15 cellular contexts compared by ENCODE assay signal in the genomic region with DNA sequence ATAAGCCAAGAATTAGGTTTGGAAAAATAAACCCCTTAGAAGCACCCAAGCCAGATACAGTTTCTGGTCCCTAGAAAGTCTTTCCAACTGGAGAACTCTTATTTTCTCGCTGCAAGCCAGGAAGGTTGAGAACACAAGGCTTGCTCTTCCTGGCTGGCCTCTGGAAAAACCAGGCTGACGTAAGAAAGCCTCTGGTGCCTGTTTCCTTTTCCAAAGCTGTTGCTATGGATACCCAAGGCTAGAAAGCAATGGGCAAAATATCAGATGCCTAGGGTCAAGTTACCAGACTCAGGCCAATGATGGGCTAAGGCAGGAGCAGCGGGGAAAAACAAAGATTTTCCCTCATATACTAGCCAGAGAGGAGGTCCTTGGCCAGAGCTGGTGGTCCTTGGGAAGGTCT.
"Had no signal": no experiment of that assay in that cellular context is flagged by ENCODE, and none has a peak within 500 bp of the region (broad histone marks: within the 10 kb centered on the region; RNA-seq: fewer than 3 reads in every experiment).

No MANE protein-coding gene starts in this region.

- H3K27me3 ChIP-seq: gastroesophageal sphincter, heart left ventricle, tibial artery, vagina had no signal

- H3K36me3 ChIP-seq: gastroesophageal sphincter, heart left ventricle, tibial artery, vagina had no signal

- H3K27ac ChIP-seq: coronary artery, gastroesophageal sphincter, heart left ventricle, tibial artery, vagina had no signal

- H3K9me3 ChIP-seq: gastroesophageal sphincter, vagina had no signal

- ATAC-seq: activated T-cell treated with anti-CD3 and anti-CD28 coated beads, Interleukin-2, amount 50 U/mL, for 72 hours; gastroesophageal sphincter; heart left ventricle had no signal

- H3K4me3 Mint-ChIP-seq: activated T-cell treated with anti-CD3 and anti-CD28 coated beads, Interleukin-2, amount 50 U/mL, for 72 hours had no signal

- H3K4me3 ChIP-seq: coronary artery, gastroesophageal sphincter, heart left ventricle, tibial artery, vagina had no signal

- H3K27ac Mint-ChIP-seq: activated T-cell treated with anti-CD3 and anti-CD28 coated beads, Interleukin-2, amount 50 U/mL, for 72 hours had no signal

- DNase-seq: activated CD4-positive, alpha-beta T cell treated with anti-CD3 and anti-CD28 coated beads, Interleukin-2, amount 50 U/mL, for 4 hours; activated effector memory CD4-positive, alpha-beta T cell treated with anti-CD3 and anti-CD28 coated beads, Interleukin-2, amount 50 U/mL, for 16 hours; activated naive CD4-positive, alpha-beta T cell treated with anti-CD3 and anti-CD28 coated beads, Interleukin-2, amount 50 U/mL, for 16 hours; activated T-cell treated with anti-CD3 and anti-CD28 coated beads, Interleukin-2, amount 50 U/mL, for 72 hours; aorta; heart left ventricle; left colon; stimulated activated CD4-positive, alpha-beta T cell treated with anti-CD3 and anti-CD28 coated beads, Interleukin-12 subunit alpha, Interleukin-12 subunit beta, amount 100 ng/mL, for 4 hours; stimulated activated CD4-positive, alpha-beta T cell treated with anti-CD3 and anti-CD28 coated beads, Interleukin-1b, Interleukin-23, amount 100 ng/mL, for 48 hours; stimulated activated CD8-positive, alpha-beta memory T cell treated with anti-CD3 and anti-CD28 coated beads, Interleukin-4, amount 100 ng/mL, for 48 hours; stimulated activated naive CD4-positive, alpha-beta T cell; tibial artery had no signal

- H3K4me1 ChIP-seq: gastroesophageal sphincter, heart left ventricle, tibial artery, vagina had no signal
